1 cellular context compared by ENCODE assay signal in the genomic region with DNA sequence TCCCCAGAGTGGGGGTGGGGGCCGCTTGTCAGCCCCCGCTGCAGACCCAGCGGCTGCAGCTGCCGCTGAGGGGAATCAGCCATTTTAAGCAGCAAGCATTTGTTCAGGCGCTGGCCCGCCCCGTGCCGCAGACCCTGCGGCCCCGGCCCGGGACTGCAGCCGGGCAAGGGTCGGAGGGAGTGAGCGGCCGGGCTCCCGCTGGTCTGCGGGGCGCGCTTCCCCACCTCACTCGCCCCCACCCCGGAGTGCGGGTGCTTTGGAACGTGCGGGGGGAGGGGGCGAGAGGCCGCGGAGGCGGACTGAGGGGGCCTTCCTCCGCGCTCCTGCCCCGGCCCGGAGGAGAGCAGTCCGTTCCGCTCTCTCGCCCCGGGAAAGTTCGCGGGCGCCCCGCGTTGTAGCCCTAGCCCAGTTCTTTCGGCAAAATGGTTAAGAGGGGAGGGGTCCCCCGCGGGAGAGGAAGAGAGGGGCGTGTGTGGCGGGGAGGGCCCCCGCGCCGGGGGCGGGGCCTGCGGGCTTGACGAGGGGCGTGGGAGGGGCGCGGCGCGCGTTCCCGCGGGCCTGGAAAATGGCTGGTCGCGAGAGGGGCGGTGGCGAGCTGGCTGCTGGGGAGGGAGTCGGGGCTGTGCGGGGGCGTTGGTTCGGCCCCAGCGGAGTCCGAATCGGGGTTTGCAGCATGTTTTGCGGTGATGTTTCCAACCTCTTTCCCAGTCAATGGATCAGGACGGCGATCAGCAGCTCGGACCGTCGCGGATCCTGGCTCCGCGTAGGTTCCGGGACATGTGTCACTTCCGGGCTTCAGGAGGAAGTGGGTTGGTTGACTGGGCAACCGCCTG.
TF ChIP-seq lines count a peak whose summit lies in the region.

No MANE protein-coding gene starts in this region.

TF ChIP-seq in GM12878, 131 proteins besides CTCF, POLR2A, EP300 and RAD21 (continued from another document):
- TF ChIP-seq, protein P1, sequence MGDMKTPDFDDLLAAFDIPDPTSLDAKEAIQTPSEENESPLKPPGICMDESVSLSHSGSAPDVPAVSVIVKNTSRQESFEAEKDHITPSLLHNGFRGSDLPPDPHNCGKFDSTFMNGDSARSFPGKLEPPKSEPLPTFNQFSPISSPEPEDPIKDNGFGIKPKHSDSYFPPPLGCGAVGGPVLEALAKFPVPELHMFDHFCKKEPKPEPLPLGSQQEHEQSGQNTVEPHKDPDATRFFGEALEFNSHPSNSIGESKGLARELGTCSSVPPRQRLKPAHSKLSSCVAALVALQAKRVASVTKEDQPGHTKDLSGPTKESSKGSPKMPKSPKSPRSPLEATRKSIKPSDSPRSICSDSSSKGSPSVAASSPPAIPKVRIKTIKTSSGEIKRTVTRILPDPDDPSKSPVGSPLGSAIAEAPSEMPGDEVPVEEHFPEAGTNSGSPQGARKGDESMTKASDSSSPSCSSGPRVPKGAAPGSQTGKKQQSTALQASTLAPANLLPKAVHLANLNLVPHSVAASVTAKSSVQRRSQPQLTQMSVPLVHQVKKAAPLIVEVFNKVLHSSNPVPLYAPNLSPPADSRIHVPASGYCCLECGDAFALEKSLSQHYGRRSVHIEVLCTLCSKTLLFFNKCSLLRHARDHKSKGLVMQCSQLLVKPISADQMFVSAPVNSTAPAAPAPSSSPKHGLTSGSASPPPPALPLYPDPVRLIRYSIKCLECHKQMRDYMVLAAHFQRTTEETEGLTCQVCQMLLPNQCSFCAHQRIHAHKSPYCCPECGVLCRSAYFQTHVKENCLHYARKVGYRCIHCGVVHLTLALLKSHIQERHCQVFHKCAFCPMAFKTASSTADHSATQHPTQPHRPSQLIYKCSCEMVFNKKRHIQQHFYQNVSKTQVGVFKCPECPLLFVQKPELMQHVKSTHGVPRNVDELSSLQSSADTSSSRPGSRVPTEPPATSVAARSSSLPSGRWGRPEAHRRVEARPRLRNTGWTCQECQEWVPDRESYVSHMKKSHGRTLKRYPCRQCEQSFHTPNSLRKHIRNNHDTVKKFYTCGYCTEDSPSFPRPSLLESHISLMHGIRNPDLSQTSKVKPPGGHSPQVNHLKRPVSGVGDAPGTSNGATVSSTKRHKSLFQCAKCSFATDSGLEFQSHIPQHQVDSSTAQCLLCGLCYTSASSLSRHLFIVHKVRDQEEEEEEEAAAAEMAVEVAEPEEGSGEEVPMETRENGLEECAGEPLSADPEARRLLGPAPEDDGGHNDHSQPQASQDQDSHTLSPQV (IDR thresholded peaks at IDR 0.05), result no peak
- no peak for TF ChIP-seq SIX5 (IDR thresholded peaks at IDR 0.05; ENCODE audit: low read depth, low read length, severe bottlenecking)
- TF ChIP-seq USF2 (IDR thresholded peaks at IDR 0.05; ENCODE audit: borderline replicate concordance, low read depth, low read length), result no peak
- TF ChIP-seq IRF3 (IDR thresholded peaks at IDR 0.05), result no peak
- TF ChIP-seq, protein P2, sequence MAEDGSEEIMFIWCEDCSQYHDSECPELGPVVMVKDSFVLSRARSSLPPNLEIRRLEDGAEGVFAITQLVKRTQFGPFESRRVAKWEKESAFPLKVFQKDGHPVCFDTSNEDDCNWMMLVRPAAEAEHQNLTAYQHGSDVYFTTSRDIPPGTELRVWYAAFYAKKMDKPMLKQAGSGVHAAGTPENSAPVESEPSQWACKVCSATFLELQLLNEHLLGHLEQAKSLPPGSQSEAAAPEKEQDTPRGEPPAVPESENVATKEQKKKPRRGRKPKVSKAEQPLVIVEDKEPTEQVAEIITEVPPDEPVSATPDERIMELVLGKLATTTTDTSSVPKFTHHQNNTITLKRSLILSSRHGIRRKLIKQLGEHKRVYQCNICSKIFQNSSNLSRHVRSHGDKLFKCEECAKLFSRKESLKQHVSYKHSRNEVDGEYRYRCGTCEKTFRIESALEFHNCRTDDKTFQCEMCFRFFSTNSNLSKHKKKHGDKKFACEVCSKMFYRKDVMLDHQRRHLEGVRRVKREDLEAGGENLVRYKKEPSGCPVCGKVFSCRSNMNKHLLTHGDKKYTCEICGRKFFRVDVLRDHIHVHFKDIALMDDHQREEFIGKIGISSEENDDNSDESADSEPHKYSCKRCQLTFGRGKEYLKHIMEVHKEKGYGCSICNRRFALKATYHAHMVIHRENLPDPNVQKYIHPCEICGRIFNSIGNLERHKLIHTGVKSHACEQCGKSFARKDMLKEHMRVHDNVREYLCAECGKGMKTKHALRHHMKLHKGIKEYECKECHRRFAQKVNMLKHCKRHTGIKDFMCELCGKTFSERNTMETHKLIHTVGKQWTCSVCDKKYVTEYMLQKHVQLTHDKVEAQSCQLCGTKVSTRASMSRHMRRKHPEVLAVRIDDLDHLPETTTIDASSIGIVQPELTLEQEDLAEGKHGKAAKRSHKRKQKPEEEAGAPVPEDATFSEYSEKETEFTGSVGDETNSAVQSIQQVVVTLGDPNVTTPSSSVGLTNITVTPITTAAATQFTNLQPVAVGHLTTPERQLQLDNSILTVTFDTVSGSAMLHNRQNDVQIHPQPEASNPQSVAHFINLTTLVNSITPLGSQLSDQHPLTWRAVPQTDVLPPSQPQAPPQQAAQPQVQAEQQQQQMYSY (CRISPR knock-in tag; IDR thresholded peaks at IDR 0.05), result no peak
- no peak; the same call in 1 of the 2 replicates for TF ChIP-seq MTA3 (IDR thresholded peaks at IDR 0.05; ENCODE audit: borderline replicate concordance, low read length)
- peak; percentile 64; the same call in 1 of the 2 replicates for TF ChIP-seq GATAD2B (conservative IDR thresholded peaks at IDR 0.05; ENCODE audit: low read depth)
- TF ChIP-seq, protein P3, sequence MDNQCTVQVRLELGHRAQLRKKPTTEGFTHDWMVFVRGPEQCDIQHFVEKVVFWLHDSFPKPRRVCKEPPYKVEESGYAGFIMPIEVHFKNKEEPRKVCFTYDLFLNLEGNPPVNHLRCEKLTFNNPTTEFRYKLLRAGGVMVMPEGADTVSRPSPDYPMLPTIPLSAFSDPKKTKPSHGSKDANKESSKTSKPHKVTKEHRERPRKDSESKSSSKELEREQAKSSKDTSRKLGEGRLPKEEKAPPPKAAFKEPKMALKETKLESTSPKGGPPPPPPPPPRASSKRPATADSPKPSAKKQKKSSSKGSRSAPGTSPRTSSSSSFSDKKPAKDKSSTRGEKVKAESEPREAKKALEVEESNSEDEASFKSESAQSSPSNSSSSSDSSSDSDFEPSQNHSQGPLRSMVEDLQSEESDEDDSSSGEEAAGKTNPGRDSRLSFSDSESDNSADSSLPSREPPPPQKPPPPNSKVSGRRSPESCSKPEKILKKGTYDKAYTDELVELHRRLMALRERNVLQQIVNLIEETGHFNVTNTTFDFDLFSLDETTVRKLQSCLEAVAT (IDR thresholded peaks at IDR 0.05), result peak; percentile 79
- no peak for TF ChIP-seq PAX8 (IDR thresholded peaks at IDR 0.05)
